Comparison of ENCODE assay signal across 17 cellular contexts in genomic region chr9:137544176-137544755, GRCh38. TPM values are rescaled to one million over a fixed set of nuclear protein-coding genes. Genes with fewer than 3 reads are reported as not detected.
DNase-seq lines count a peak whose midpoint lies in the region; ATAC-seq and TF ChIP-seq lines count a peak whose summit lies in the region.
"Had no signal": no experiment of that assay in that cellular context is flagged by ENCODE, and none has a peak within 500 bp of the region (broad histone marks: within the 10 kb centered on the region; RNA-seq: fewer than 3 reads in every experiment).

No MANE protein-coding gene starts in this region.

- H3K9me3 ChIP-seq in smooth muscle cell (replicated peaks; ENCODE audit: low read depth) (no peaks in the 10 kb centered on the region), OCI-LY7 (ENCODE audit: low read length) (no peaks in the 10 kb centered on the region)

- POLR2A ChIA-PET in activated CD8-positive, alpha-beta T cell treated with anti-CD3 and anti-CD28 coated beads for 36 hours (lab: Charles Lee): interaction anchor here (0.7 to 1.2 kb wide), 2 partner anchors 74 to 136 kb away, joined by 3 read pairs; partner anchors contain the start of gene EHMT1
- POLR2A ChIA-PET in OCI-LY7 (lab: Charles Lee): no interaction called here

- H3K9me2 ChIP-seq in OCI-LY7 (ENCODE audit: insufficient read depth, low read length): no peaks in the 10 kb centered on the region

- H4K20me1 ChIP-seq in smooth muscle cell (ENCODE audit: low read depth) (no peaks in the 10 kb centered on the region), OCI-LY7 (ENCODE audit: insufficient read depth, low read length) (0 out of 2 replicates have a peak, but pooled peaks cover 3% of the 10 kb centered on the region)

- CTCF ChIA-PET in activated CD8-positive, alpha-beta T cell treated with anti-CD3 and anti-CD28 coated beads for 36 hours (lab: Charles Lee): interaction anchor here (1.5 to 2.5 kb wide), 2 partner anchors 9 to 19 kb away, joined by 4 to 12 read pairs; no protein-coding TSS in a partner anchor
- CTCF ChIA-PET in OCI-LY7 (lab: Charles Lee; ENCODE audit: unreplicated experiment): no interaction called here

- DNase-seq in Daoy (ENCODE audit: low read depth) (peak; percentile 55), fibroblast of mammary gland (ENCODE audit: low read depth) (peak; percentile 85), smooth muscle cell (lab: John Stamatoyannopoulos, UW; ENCODE audit: unreplicated experiment) (no peak), osteocyte (ENCODE audit: extremely low spot score, unreplicated experiment) (no peak), NCI-H2196 (lab: John Stamatoyannopoulos, UW; ENCODE audit: unreplicated experiment) (no peak), NCI-H526 treated with DMSO at 0.1 percent for 48 hours (lab: John Stamatoyannopoulos, UW) (no peak), OCI-LY7 (ENCODE audit: low spot score) (no peak)
- no peak for DNase-seq in activated CD8-positive, alpha-beta T cell treated with anti-CD3 and anti-CD28 coated beads for 36 hours
- DNase-seq: activated CD4-positive, alpha-beta memory T cell treated with anti-CD3 and anti-CD28 coated beads for 36 hours; activated gamma-delta T cell treated with Interleukin-2 at 50 U/mL for 16 hours; cerebellar nuclear complex; DND-41; mammary epithelial cell; NCI-H748 treated with DMSO at 0.1 percent for 48 hours; occipital lobe; T-helper 9 cell had no signal

- H3K36me3 ChIP-seq in smooth muscle cell (ENCODE audit: low read depth) (no peaks in the 10 kb centered on the region), OCI-LY7 (ENCODE audit: insufficient read depth, low read length) (no peaks in the 10 kb centered on the region)

- H2AFZ ChIP-seq in smooth muscle cell (ENCODE audit: low read depth) (no peak overlapping the region), OCI-LY7 (ENCODE audit: low read length) (no peak overlapping the region)

- H3K4me1 Mint-ChIP-seq in activated CD8-positive, alpha-beta T cell treated with anti-CD3 and anti-CD28 coated beads for 36 hours (ENCODE audit: low read depth): peaks cover 3% of the 10 kb centered on the region
- peaks cover 3% of the 10 kb centered on the region for H3K4me1 Mint-ChIP-seq in osteocyte (ENCODE audit: unreplicated experiment)

- peak overlapping the region; percentile 67 for H3K9ac ChIP-seq in smooth muscle cell (ENCODE audit: low read depth)

- intact Hi-C loops in activated CD8-positive, alpha-beta T cell treated with anti-CD3 and anti-CD28 coated beads for 36 hours (cut with micrococcal nuclease): no loop called here
- intact Hi-C loops in OCI-LY7 (cut with micrococcal nuclease; ENCODE audit: unreplicated experiment): no loop called here

- H3K79me2 ChIP-seq in smooth muscle cell (ENCODE audit: low read depth) (no peaks in the 10 kb centered on the region), OCI-LY7 (ENCODE audit: insufficient read depth, low read depth, low read length) (no peaks in the 10 kb centered on the region)

- H3K27me3 Mint-ChIP-seq in activated CD8-positive, alpha-beta T cell treated with anti-CD3 and anti-CD28 coated beads for 36 hours: no peaks in the 10 kb centered on the region
- H3K27me3 Mint-ChIP-seq in osteocyte (ENCODE audit: unreplicated experiment): no peaks in the 10 kb centered on the region
- H3K27me3 Mint-ChIP-seq: activated CD4-positive, alpha-beta memory T cell treated with anti-CD3 and anti-CD28 coated beads for 36 hours had no signal

- no peak overlapping the region for H3K4me3 Mint-ChIP-seq in activated CD8-positive, alpha-beta T cell treated with anti-CD3 and anti-CD28 coated beads for 36 hours
- no peak overlapping the region for H3K4me3 Mint-ChIP-seq in osteocyte (ENCODE audit: unreplicated experiment)
- H3K4me3 Mint-ChIP-seq: activated CD4-positive, alpha-beta memory T cell treated with anti-CD3 and anti-CD28 coated beads for 36 hours had no signal

- TF ChIP-seq CTCF in activated CD8-positive, alpha-beta T cell treated with anti-CD3 and anti-CD28 coated beads for 36 hours (IDR thresholded peaks at IDR 0.05): no peak
- TF ChIP-seq CTCF in fibroblast of mammary gland (conservative IDR thresholded peaks at IDR 0.05; ENCODE audit: control insufficient read depth, insufficient read depth, low read depth, low read length): no peak
- TF ChIP-seq CTCF in smooth muscle cell (IDR thresholded peaks at IDR 0.05; ENCODE audit: borderline replicate concordance, insufficient read depth, poor library complexity, severe bottlenecking): no peak
- TF ChIP-seq CTCF in osteocyte (IDR thresholded peaks at IDR 0.05): no peak
- TF ChIP-seq CTCF in OCI-LY7 (conservative IDR thresholded peaks at IDR 0.05; ENCODE audit: low read length): no peak

- H3K4me1 ChIP-seq in smooth muscle cell (ENCODE audit: low read depth) (peaks cover 3% of the 10 kb centered on the region), OCI-LY7 (ENCODE audit: insufficient read depth, low read length, poor library complexity, severe bottlenecking) (no peaks in the 10 kb centered on the region)

- H3K4me2 ChIP-seq in smooth muscle cell (peak overlapping the region; percentile 45), OCI-LY7 (ENCODE audit: low read length) (no peak overlapping the region)

- no peaks in the 10 kb centered on the region for H3K9me3 Mint-ChIP-seq in activated CD8-positive, alpha-beta T cell treated with anti-CD3 and anti-CD28 coated beads for 36 hours
- H3K9me3 Mint-ChIP-seq in osteocyte (ENCODE audit: unreplicated experiment): no peaks in the 10 kb centered on the region
- H3K9me3 Mint-ChIP-seq: activated CD4-positive, alpha-beta memory T cell treated with anti-CD3 and anti-CD28 coated beads for 36 hours had no signal

- H3K4me3 ChIP-seq in fibroblast of mammary gland (ENCODE audit: control insufficient read depth, low read depth, low read length): no peak overlapping the region
- no peak overlapping the region for H3K4me3 ChIP-seq in smooth muscle cell
- no peak overlapping the region for H3K4me3 ChIP-seq in OCI-LY7 (ENCODE audit: low read depth, low read length, poor library complexity, severe bottlenecking)

- peak; percentile 61 for ATAC-seq in activated CD8-positive, alpha-beta T cell treated with anti-CD3 and anti-CD28 coated beads for 36 hours

- H3K27ac Mint-ChIP-seq in activated CD8-positive, alpha-beta T cell treated with anti-CD3 and anti-CD28 coated beads for 36 hours: no peak overlapping the region
- no peak overlapping the region for H3K27ac Mint-ChIP-seq in osteocyte (ENCODE audit: unreplicated experiment)
- H3K27ac Mint-ChIP-seq: activated CD4-positive, alpha-beta memory T cell treated with anti-CD3 and anti-CD28 coated beads for 36 hours had no signal

- 53% methylated on average over 12 of the region's 12 CpGs for WGBS in smooth muscle cell (ENCODE audit: low lambda C conversion rate)

- H3K36me3 Mint-ChIP-seq in activated CD8-positive, alpha-beta T cell treated with anti-CD3 and anti-CD28 coated beads for 36 hours (ENCODE audit: low read depth): no peaks in the 10 kb centered on the region
- H3K36me3 Mint-ChIP-seq in osteocyte (ENCODE audit: unreplicated experiment): peaks cover 3% of the 10 kb centered on the region
- H3K36me3 Mint-ChIP-seq: activated CD4-positive, alpha-beta memory T cell treated with anti-CD3 and anti-CD28 coated beads for 36 hours had no signal

- peak overlapping the region; percentile 96 for H3K27ac ChIP-seq in smooth muscle cell (ENCODE audit: low read depth)
- no peak overlapping the region for H3K27ac ChIP-seq in OCI-LY7 (ENCODE audit: low read depth, low read length, poor library complexity, severe bottlenecking)
- H3K27ac ChIP-seq: C4-2B had no signal

- H3F3A ChIP-seq in smooth muscle cell (ENCODE audit: low read depth): no peaks in the 10 kb centered on the region

- no TSS peak for BruUV-seq in OCI-LY7 (replicated peaks; lab: Mats Ljungman, UMichigan)

- no peaks in the 10 kb centered on the region for H3K27me3 ChIP-seq in smooth muscle cell (ENCODE audit: low read depth)

RNA-seq across cellular contexts. Expression of gene PNPLA7, which starts 5.9 kb away (rescaled TPM):
- under 0.01 TPM in 1 of 2 replicates, not detected in the other for total RNA-seq in Daoy (2014; rRNA removed; shearing (Covaris generic))
- 1 to 10 TPM; 4.8 to 5.0 TPM for total RNA-seq in activated CD8-positive, alpha-beta T cell treated with anti-CD3 and anti-CD28 coated beads for 36 hours
- 0.67 TPM in 1 of 2 replicates, not detected in the other for total RNA-seq in smooth muscle cell
- polyA plus RNA-seq in smooth muscle cell: 0.46 and 1.1 TPM in 2 replicates
- 7.1 and 7.2 TPM in 2 replicates for total RNA-seq in osteocyte
- 0.80 and 1.5 TPM in 2 replicates for total RNA-seq in OCI-LY7 (2014; rRNA removed; shearing (Covaris generic))
- 8.5 and 10.2 TPM in 2 replicates for total RNA-seq in OCI-LY7 (2022)

RNA-seq across cellular contexts. Expression of gene MRPL41, which starts 7.4 kb away (rescaled TPM):
- 101 and 119 TPM in 2 replicates for total RNA-seq in Daoy (2014; rRNA removed; shearing (Covaris generic))
- total RNA-seq in activated CD8-positive, alpha-beta T cell treated with anti-CD3 and anti-CD28 coated beads for 36 hours: 10 to 100 TPM; 42.8 to 43.9 TPM
- total RNA-seq in smooth muscle cell: 33.5 and 42.9 TPM in 2 replicates
- 83.2 and 85.7 TPM in 2 replicates for polyA plus RNA-seq in smooth muscle cell
- 51.9 and 53.8 TPM in 2 replicates for total RNA-seq in osteocyte
- total RNA-seq in OCI-LY7 (2014; rRNA removed; shearing (Covaris generic)): 26.4 and 38.3 TPM in 2 replicates
- total RNA-seq in OCI-LY7 (2022): 29.3 and 34.8 TPM in 2 replicates

RNA-seq across cellular contexts. Expression of gene DPH7, which starts 34.5 kb away (rescaled TPM):
- total RNA-seq in Daoy (2014; rRNA removed; shearing (Covaris generic)): 56.5 and 61.9 TPM in 2 replicates
- 10 to 100 TPM; 33.7 to 35.0 TPM for total RNA-seq in activated CD8-positive, alpha-beta T cell treated with anti-CD3 and anti-CD28 coated beads for 36 hours
- total RNA-seq in smooth muscle cell: 14.1 and 18.2 TPM in 2 replicates
- 21.8 and 29.0 TPM in 2 replicates for polyA plus RNA-seq in smooth muscle cell
- 37.3 and 39.5 TPM in 2 replicates for total RNA-seq in osteocyte
- total RNA-seq in OCI-LY7 (2014; rRNA removed; shearing (Covaris generic)): 71.7 and 72.9 TPM in 2 replicates
- 88.2 and 95.6 TPM in 2 replicates for total RNA-seq in OCI-LY7 (2022)

RNA-seq across cellular contexts. Expression of gene ZMYND19, which starts 46.0 kb away (rescaled TPM):
- 55.7 and 64.5 TPM in 2 replicates for total RNA-seq in Daoy (2014; rRNA removed; shearing (Covaris generic))
- 10 to 100 TPM; 45.9 to 46.5 TPM for total RNA-seq in activated CD8-positive, alpha-beta T cell treated with anti-CD3 and anti-CD28 coated beads for 36 hours
- 13.5 and 16.6 TPM in 2 replicates for total RNA-seq in smooth muscle cell
- 37.8 and 41.8 TPM in 2 replicates for polyA plus RNA-seq in smooth muscle cell
- total RNA-seq in osteocyte: 30.3 and 31.4 TPM in 2 replicates
- total RNA-seq in OCI-LY7 (2014; rRNA removed; shearing (Covaris generic)): 48.4 and 48.5 TPM in 2 replicates
- 62.2 and 65.8 TPM in 2 replicates for total RNA-seq in OCI-LY7 (2022)

Comparison
In these comparisons a context has a peak if more than half of its experiments do, and no peak if none do; other contexts are left out.
1. DNase-seq: peak in Daoy (single experiment) and fibroblast of mammary gland (single experiment); none in activated CD8-positive, alpha-beta T cell treated with anti-CD3 and anti-CD28 coated beads for 36 hours (single experiment), smooth muscle cell (single experiment), osteocyte (single experiment), NCI-H2196 (single experiment), NCI-H526 treated with DMSO at 0.1 percent for 48 hours (single experiment) and OCI-LY7 (single experiment).